In genomic region chr6:34630040-34630439, GRCh38 we compare ENCODE assay signal across 11 cellular contexts.
DNase-seq lines count a peak whose midpoint lies in the region; ATAC-seq and TF ChIP-seq lines count a peak whose summit lies in the region.
"Had no signal": no experiment of that assay in that cellular context is flagged by ENCODE, and none has a peak within 500 bp of the region (broad histone marks: within the 10 kb centered on the region; RNA-seq: fewer than 3 reads in every experiment).

No MANE protein-coding gene starts in this region.

- ATAC-seq in omental fat pad (ENCODE audit: low FRiP score) = no peak
- ATAC-seq in HG02840 (IDR thresholded peaks at IDR 0.05; ENCODE audit: low FRiP score, unreplicated experiment) = no peak
- ATAC-seq: left lobe of liver had no signal

- no peak for TF ChIP-seq CTCF in omental fat pad (IDR thresholded peaks at IDR 0.05)

- DNase-seq in AG20443 (ENCODE audit: low spot score) (peak; percentile 66), M059J (ENCODE audit: low read depth) (peak; percentile 98), dedifferentiated amniotic fluid mesenchymal stem cell (ENCODE audit: extremely low spot score) (peak; percentile 74), lung microvascular endothelial cell (ENCODE audit: low read depth in 2 of 2) (peak; percentile 92 to 95), omental fat pad (ENCODE audit: low spot score) (no peak), HuH-7.5 (ENCODE audit: low spot score) (no peak), cerebellar cortex (ENCODE audit: low spot score) (no peak)
- DNase-seq: activated B cell treated with CpG ODN at 0.5 μM for 24 hours, endodermal cell had no signal

Comparison
In these comparisons a context has a peak if more than half of its experiments do, and no peak if none do; other contexts are left out.
1. DNase-seq: peak in AG20443 (single experiment), M059J (single experiment), dedifferentiated amniotic fluid mesenchymal stem cell (single experiment) and lung microvascular endothelial cell (2 of 2); none in omental fat pad (single experiment), HuH-7.5 (single experiment) and cerebellar cortex (single experiment).